ENCODE assay signal across 8 cellular contexts in genomic region chr3:105868450-105868744, GRCh38. TPM values are rescaled to one million over a fixed set of nuclear protein-coding genes. Genes with fewer than 3 reads are reported as not detected.
DNase-seq lines count a peak whose midpoint lies in the region; ATAC-seq and TF ChIP-seq lines count a peak whose summit lies in the region.

No MANE protein-coding gene starts in this region.

- H3K9me3 Mint-ChIP-seq in nephron progenitor cell, result no peaks in the 10 kb centered on the region

- H3K27me3 ChIP-seq in HAP-1 (ENCODE audit: low read depth), result 0 out of 2 replicates have a peak, but pooled peaks cover 3% of the 10 kb centered on the region
- H3K27me3 ChIP-seq in foreskin keratinocyte, result no peaks in the 10 kb centered on the region

- H3K4me1 Mint-ChIP-seq in nephron progenitor cell, result peaks cover 62% of the 10 kb centered on the region

- H3K27me3 Mint-ChIP-seq in nephron progenitor cell (ENCODE audit: low read depth, poor library complexity), result no peaks in the 10 kb centered on the region

- no peaks in the 10 kb centered on the region for H3K9me3 ChIP-seq in HAP-1

- H3K27ac Mint-ChIP-seq in nephron progenitor cell, result peak overlapping the region; percentile 100

- DNase-seq in NCI-H748 (lab: John Stamatoyannopoulos, UW; ENCODE audit: unreplicated experiment), result peak; percentile 63
- no peak for DNase-seq in NCI-H748 treated with DMSO at 0.1 percent for 48 hours (lab: John Stamatoyannopoulos, UW)
- DNase-seq in HAP-1 (ENCODE audit: low spot score in 2 of 2), result peak; percentile 31 to 65
- peak; percentile 28 for DNase-seq in NCI-H1105 (lab: John Stamatoyannopoulos, UW)
- DNase-seq in activated gamma-delta T cell treated with Interleukin-2 at 50 U/mL for 16 hours, result peak; percentile 14
- DNase-seq in foreskin keratinocyte, result no peak
- peak; percentile 69 for DNase-seq in nephron progenitor cell
- DNase-seq in T1000 (lab: John Stamatoyannopoulos, UW), result no peak

- peak overlapping the region; percentile 73 for H3K27ac ChIP-seq in foreskin keratinocyte

- peak; percentile 8 for ATAC-seq in foreskin keratinocyte

- TF ChIP-seq CTCF in foreskin keratinocyte (conservative IDR thresholded peaks at IDR 0.05) (no peak), nephron progenitor cell (IDR thresholded peaks at IDR 0.05) (no peak)

- peaks cover 18% of the 10 kb centered on the region for H3K36me3 Mint-ChIP-seq in nephron progenitor cell (ENCODE audit: low read depth)

- peak overlapping the region; percentile 88 for H3K4me3 ChIP-seq in HAP-1

- H3K4me1 ChIP-seq in HAP-1 (peaks cover 7% of the 10 kb centered on the region), foreskin keratinocyte (peaks cover 14% of the 10 kb centered on the region)

- H3K4me3 Mint-ChIP-seq in nephron progenitor cell, result peak overlapping the region; percentile 98

- in situ Hi-C loops in HAP-1 (cut with MboI; ENCODE audit: low sequenced_read_pairs), result no loop called here

- H3K36me3 ChIP-seq in HAP-1 (replicated peaks), result 0 out of 2 replicates have a peak, but pooled peaks cover 3% of the 10 kb centered on the region

RNA-seq across cellular contexts. Expression of gene CBLB, which starts 0.4 kb away (rescaled TPM):
- 5.3 and 8.2 TPM in 2 replicates for total RNA-seq in foreskin keratinocyte
- 3.3 TPM in 2 replicates for polyA plus RNA-seq in foreskin keratinocyte

Comparison
In these comparisons a context has a peak if more than half of its experiments do, and no peak if none do; other contexts are left out.
1. DNase-seq: peak in NCI-H748 (single experiment), HAP-1 (2 of 2), NCI-H1105 (single experiment), activated gamma-delta T cell treated with Interleukin-2 at 50 U/mL for 16 hours (single experiment) and nephron progenitor cell (single experiment); none in NCI-H748 treated with DMSO at 0.1 percent for 48 hours (single experiment), foreskin keratinocyte (0 of 2) and T1000 (single experiment).